8 cellular contexts compared by ENCODE assay signal in the genomic region with DNA sequence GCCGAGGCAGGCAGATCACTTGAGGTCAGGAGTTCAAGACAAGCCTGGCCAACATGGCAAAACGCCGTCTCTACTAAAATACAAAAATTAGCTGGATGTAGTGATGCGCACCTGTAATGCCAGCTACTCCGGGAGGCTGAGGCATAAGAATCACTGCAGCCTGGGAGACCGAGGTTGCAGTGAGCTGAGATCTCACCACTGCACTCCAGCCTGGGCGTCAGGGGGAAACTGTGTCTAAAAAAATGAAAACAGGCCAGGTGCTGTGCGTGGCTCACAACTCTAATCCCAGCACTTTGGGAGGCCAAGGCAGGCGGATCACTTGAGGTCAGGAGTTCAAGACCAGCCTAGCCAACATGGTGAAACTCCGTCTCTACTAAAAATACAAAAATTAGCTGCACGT.
DNase-seq lines count a peak whose midpoint lies in the region; ATAC-seq, FAIRE-seq and TF ChIP-seq lines count a peak whose summit lies in the region.
"Not testable (repeated sequence)": the region's sequence is repeated elsewhere in the genome, so short reads cannot be mapped to it uniquely, and the experiment has no call there.

No MANE protein-coding gene starts in this region.

- not testable (repeated sequence) for H3K79me1 ChIP-seq in H1 (ENCODE audit: low read depth, low read length); mesenchymal stem cell (replicated peaks; ENCODE audit: low read length, poor library complexity, severe bottlenecking)

- DNase-seq in CD8-positive, alpha-beta T cell; T-cell; activated T-helper 1 cell treated with anti-CD3 and anti-CD28 coated beads, Interleukin-12 subunit alpha, Interleukin-12 subunit beta, Interleukin-2, Interleukin-4 antibody, amounts not matched to agents 30 ng/mL and 10 ng/mL and 1 ng/mL, durations not matched to agents 14 hours and 24 hours and 36 hours (ENCODE audit: low spot score); H1 (ENCODE audit: low read depth in 1 of 2, low spot score in 2 of 2); mesenchymal stem cell; neural progenitor cell (ENCODE audit: low spot score); stimulated activated effector memory CD8-positive, alpha-beta T cell treated with anti-CD3 and anti-CD28 coated beads, Interleukin-12 subunit alpha, Interleukin-12 subunit beta, amount 100 ng/mL, for 72 hours (ENCODE audit: low spot score in 2 of 2): not testable (repeated sequence)

- not testable (repeated sequence) for TF ChIP-seq CTCF in CD8-positive, alpha-beta T cell (IDR thresholded peaks at IDR 0.05); brain (conservative IDR thresholded peaks at IDR 0.05); H1 (IDR thresholded peaks at IDR 0.05; ENCODE audit: control extremely low read depth in 1 of 3, insufficient read depth in 1 of 3, low read depth in 1 of 3, low read length in 3 of 3); neural progenitor cell (IDR thresholded peaks at IDR 0.05)

- not testable (repeated sequence) for H3K27me3 ChIP-seq in CD8-positive, alpha-beta T cell (ENCODE audit: insufficient read depth, low read length); mesenchymal stem cell (ENCODE audit: control insufficient read depth in 1 of 2, insufficient read depth in 1 of 2, low read length in 2 of 2); neural progenitor cell
- H3K27me3 ChIP-seq in H1 (replicated peaks in 1 of 4; ENCODE audit: control insufficient read depth in 3 of 4, extremely low read depth in 1 of 4, insufficient read depth in 3 of 4, low read length in 3 of 4), result peaks cover 2 to 29% (median 18%) of the 10 kb centered on the region in 4 experiments

- H3K4me3 ChIP-seq in CD8-positive, alpha-beta T cell (ENCODE audit: low read depth, low read length); H1 (ENCODE audit: extremely low read depth in 1 of 4, insufficient read depth in 2 of 4, low read depth in 3 of 4, low read length in 4 of 4); neural progenitor cell: not testable (repeated sequence)
- peak overlapping the region in 1 of 2 experiments; percentile 72 for H3K4me3 ChIP-seq in mesenchymal stem cell (ENCODE audit: insufficient read depth in 1 of 2, low read depth in 1 of 2, low read length in 2 of 2)

- H2BK20ac ChIP-seq in H1 (ENCODE audit: low read length), result not testable (repeated sequence)

- H3K23me2 ChIP-seq in H1 (ENCODE audit: low read depth, low read length), result not testable (repeated sequence)

- not testable (repeated sequence) for H2BK12ac ChIP-seq in H1 (ENCODE audit: low read depth, low read length)
- peak overlapping the region in 1 of 2 experiments; percentile 61 for H2BK12ac ChIP-seq in mesenchymal stem cell (ENCODE audit: low read length in 2 of 2)

- H3K79me2 ChIP-seq in H1 (ENCODE audit: control insufficient read depth in 1 of 2, insufficient read depth in 2 of 2, low read length in 2 of 2); neural progenitor cell (ENCODE audit: low read depth): not testable (repeated sequence)

- not testable (repeated sequence) for H3K4me1 Mint-ChIP-seq in CD8-positive, alpha-beta T cell (ENCODE audit: low read depth)
- H3K4me1 Mint-ChIP-seq in T-cell (peaks cover 7 to 11% (median 9%) of the 10 kb centered on the region in 3 donors), brain (peaks cover 38% of the 10 kb centered on the region), neural progenitor cell (peaks cover 59% of the 10 kb centered on the region)
- peaks cover 11% of the 10 kb centered on the region for H3K4me1 Mint-ChIP-seq in activated T-helper 1 cell treated with anti-CD3 and anti-CD28 coated beads, Interleukin-12 subunit alpha, Interleukin-12 subunit beta, Interleukin-2, Interleukin-4 antibody, amounts not matched to agents 30 ng/mL and 10 ng/mL and 1 ng/mL, durations not matched to agents 14 hours and 24 hours and 36 hours (ENCODE audit: low read depth)
- H3K4me1 Mint-ChIP-seq in stimulated activated effector memory CD8-positive, alpha-beta T cell treated with anti-CD3 and anti-CD28 coated beads, Interleukin-12 subunit alpha, Interleukin-12 subunit beta, amount 100 ng/mL, for 72 hours, result peaks cover 11% of the 10 kb centered on the region

- not testable (repeated sequence) for H3K36me3 ChIP-seq in CD8-positive, alpha-beta T cell (ENCODE audit: insufficient read depth, low read length); H1 (ENCODE audit: control insufficient read depth in 2 of 4, insufficient read depth in 4 of 4, low read length in 3 of 4); mesenchymal stem cell (ENCODE audit: control insufficient read depth in 1 of 2, insufficient read depth in 2 of 2, low read depth in 1 of 2, low read length in 2 of 2); neural progenitor cell

- not testable (repeated sequence) for H3K27ac ChIP-seq in CD8-positive, alpha-beta T cell (ENCODE audit: low read depth, low read length); H1 (ENCODE audit: low read depth, low read length); mesenchymal stem cell (ENCODE audit: low read length, poor library complexity, severe bottlenecking); neural progenitor cell

- H2AFZ ChIP-seq in H1 (ENCODE audit: low read length); mesenchymal stem cell (ENCODE audit: low read depth, low read length); neural progenitor cell (replicated peaks): not testable (repeated sequence)

- POLR2A ChIA-PET in CD8-positive, alpha-beta T cell (lab: Charles Lee), result interaction anchor here (0.6 kb wide), 1 partner anchor 370 kb away, joined by 3 read pairs; no protein-coding TSS in a partner anchor
- POLR2A ChIA-PET in T-cell (lab: Charles Lee), result not testable (repeated sequence)
- POLR2A ChIA-PET in H1 (lab: Charles Lee; ENCODE audit: partially characterized antibody), result interaction anchor here (0.8 to 2.0 kb wide), 2 partner anchors 8 to 12 kb away, joined by 3 to 5 read pairs; no protein-coding TSS in a partner anchor

- 83% methylated on average over 11 of the region's 11 CpGs; no CpG with 5 or more reads in 1 of the 2 experiments for WGBS in H1 (ENCODE audit: extremely low coverage in 1 of 2, insufficient coverage in 1 of 2, insufficient read length in 1 of 2, insufficient replicate concordance in 2 of 2, low coverage in 1 of 2, low lambda C conversion rate in 2 of 2, missing lambda C conversion rate in 1 of 2), 2 experiments
- WGBS in mesenchymal stem cell, result 93% methylated on average over 10 of the region's 11 CpGs

- TF ChIP-seq POLR2A in H1 (IDR thresholded peaks at IDR 0.05; ENCODE audit: control extremely low read depth in 1 of 2, low read depth in 2 of 2, low read length in 2 of 2), result not testable (repeated sequence)

- H4K8ac ChIP-seq in H1 (ENCODE audit: extremely low read depth, insufficient read depth, low read length); mesenchymal stem cell (ENCODE audit: low read length): not testable (repeated sequence)

- not testable (repeated sequence) for H2BK120ac ChIP-seq in H1 (replicated peaks; ENCODE audit: low read depth, low read length); mesenchymal stem cell (ENCODE audit: low read depth, low read length)

- H3K36me3 Mint-ChIP-seq in CD8-positive, alpha-beta T cell; T-cell; activated T-helper 1 cell treated with anti-CD3 and anti-CD28 coated beads, Interleukin-12 subunit alpha, Interleukin-12 subunit beta, Interleukin-2, Interleukin-4 antibody, amounts not matched to agents 30 ng/mL and 10 ng/mL and 1 ng/mL, durations not matched to agents 14 hours and 24 hours and 36 hours (ENCODE audit: low read depth); brain; neural progenitor cell; stimulated activated effector memory CD8-positive, alpha-beta T cell treated with anti-CD3 and anti-CD28 coated beads, Interleukin-12 subunit alpha, Interleukin-12 subunit beta, amount 100 ng/mL, for 72 hours: not testable (repeated sequence)

- not testable (repeated sequence) for H3K56ac ChIP-seq in H1 (replicated peaks; ENCODE audit: insufficient read length, low read depth, low read length)

- not testable (repeated sequence) for H4K20me1 ChIP-seq in H1 (replicated peaks in 1 of 2; ENCODE audit: control insufficient read depth in 1 of 2, insufficient read depth in 2 of 2, low read length in 2 of 2); neural progenitor cell (ENCODE audit: low read depth)

- H3K14ac ChIP-seq in H1 (ENCODE audit: insufficient read length); mesenchymal stem cell (ENCODE audit: low read length in 2 of 2): not testable (repeated sequence)

- H2BK15ac ChIP-seq in H1 (ENCODE audit: low read length), result 0 out of 2 replicates have a peak overlapping the region, but pooled peaks have one; percentile 29
- H2BK15ac ChIP-seq in mesenchymal stem cell (ENCODE audit: low read depth, poor library complexity, severe bottlenecking), result not testable (repeated sequence)

- H3K9ac ChIP-seq in H1 (replicated peaks in 1 of 4; ENCODE audit: extremely low read depth in 1 of 4, low read depth in 3 of 4, low read length in 3 of 4); neural progenitor cell: not testable (repeated sequence)
- H3K9ac ChIP-seq in mesenchymal stem cell (ENCODE audit: low read length), result peak overlapping the region; percentile 92

- not testable (repeated sequence) for TF ChIP-seq RAD21 in H1 (IDR thresholded peaks at IDR 0.05 in 1 of 2, conservative IDR thresholded peaks at IDR 0.05 in 1 of 2; ENCODE audit: low read depth in 2 of 2, low read length in 2 of 2)

- H3K23ac ChIP-seq in H1 (ENCODE audit: insufficient read length); mesenchymal stem cell (ENCODE audit: low read length in 2 of 2): not testable (repeated sequence)

- H3K18ac ChIP-seq in H1 (ENCODE audit: extremely low read depth, low read length); mesenchymal stem cell (ENCODE audit: low read depth in 1 of 2, low read length in 2 of 2): not testable (repeated sequence)

- CTCF ChIA-PET in CD8-positive, alpha-beta T cell (lab: Charles Lee), result interaction anchor here (0.6 kb wide), 1 partner anchor 10 kb away, joined by 3 read pairs; no protein-coding TSS in a partner anchor
- CTCF ChIA-PET in T-cell (lab: Charles Lee), result interaction anchor here in 1 of 2 donors (0.6 kb wide), 1 partner anchor 179 kb away, joined by 8 read pairs; no protein-coding TSS in a partner anchor
- CTCF ChIA-PET in H1 (lab: Charles Lee; ENCODE audit: partially characterized antibody), result interaction anchor here (0.6 to 2.8 kb wide), 7 partner anchors 10 to 419 kb away, joined by 3 to 11 read pairs (median 6); no protein-coding TSS in a partner anchor

- not testable (repeated sequence) for H2AK5ac ChIP-seq in H1 (ENCODE audit: low read depth, low read length); mesenchymal stem cell (ENCODE audit: low read length, severe bottlenecking)

- not testable (repeated sequence) for H2BK5ac ChIP-seq in H1 (ENCODE audit: low read depth, low read length); mesenchymal stem cell (ENCODE audit: low read depth, low read length, poor library complexity, severe bottlenecking)

- H3F3A ChIP-seq in neural progenitor cell (ENCODE audit: low read depth), result peaks cover 47% of the 10 kb centered on the region

- intact Hi-C loops in CD8-positive, alpha-beta T cell (cut with DNase I, micrococcal nuclease), result loop anchor here in 1 of 2 experiments (5.0 kb wide), 1 partner anchor 89 kb away; no protein-coding TSS in a partner anchor
- intact Hi-C loops in activated T-helper 1 cell treated with anti-CD3 and anti-CD28 coated beads, Interleukin-12 subunit alpha, Interleukin-12 subunit beta, Interleukin-2, Interleukin-4 antibody, amounts not matched to agents 30 ng/mL and 10 ng/mL and 1 ng/mL, durations not matched to agents 14 hours and 24 hours and 36 hours (cut with micrococcal nuclease), result not testable (repeated sequence)

- not testable (repeated sequence) for FAIRE-seq in H1 (lab: Jason Lieb, UNC)

- H3K4me3 Mint-ChIP-seq in CD8-positive, alpha-beta T cell, result peak overlapping the region; percentile 66
- peak overlapping the region in 2 of 3 donors; percentile 70 to 75 for H3K4me3 Mint-ChIP-seq in T-cell
- peak overlapping the region; percentile 72 for H3K4me3 Mint-ChIP-seq in activated T-helper 1 cell treated with anti-CD3 and anti-CD28 coated beads, Interleukin-12 subunit alpha, Interleukin-12 subunit beta, Interleukin-2, Interleukin-4 antibody, amounts not matched to agents 30 ng/mL and 10 ng/mL and 1 ng/mL, durations not matched to agents 14 hours and 24 hours and 36 hours
- peak overlapping the region in 3 of 5 experiments; percentile 79 to 84 (median 84) for H3K4me3 Mint-ChIP-seq in brain
- H3K4me3 Mint-ChIP-seq in neural progenitor cell, result peak overlapping the region; percentile 83
- H3K4me3 Mint-ChIP-seq in stimulated activated effector memory CD8-positive, alpha-beta T cell treated with anti-CD3 and anti-CD28 coated beads, Interleukin-12 subunit alpha, Interleukin-12 subunit beta, amount 100 ng/mL, for 72 hours, result peak overlapping the region; percentile 71

- H3K27ac Mint-ChIP-seq in CD8-positive, alpha-beta T cell; T-cell; activated T-helper 1 cell treated with anti-CD3 and anti-CD28 coated beads, Interleukin-12 subunit alpha, Interleukin-12 subunit beta, Interleukin-2, Interleukin-4 antibody, amounts not matched to agents 30 ng/mL and 10 ng/mL and 1 ng/mL, durations not matched to agents 14 hours and 24 hours and 36 hours; stimulated activated effector memory CD8-positive, alpha-beta T cell treated with anti-CD3 and anti-CD28 coated beads, Interleukin-12 subunit alpha, Interleukin-12 subunit beta, amount 100 ng/mL, for 72 hours: not testable (repeated sequence)
- H3K27ac Mint-ChIP-seq in brain (peak overlapping the region; percentile 41 to 97 (median 91)), neural progenitor cell (peak overlapping the region; percentile 92)

- H4K5ac ChIP-seq in H1 (ENCODE audit: insufficient read length, low read depth, low read length), result not testable (repeated sequence)

- TF ChIP-seq EP300 in H1 (IDR thresholded peaks at IDR 0.05; ENCODE audit: borderline replicate concordance in 1 of 2, low read depth in 2 of 2, low read length in 2 of 2), result not testable (repeated sequence)

- not testable (repeated sequence) for H3K9me3 Mint-ChIP-seq in CD8-positive, alpha-beta T cell; T-cell; activated T-helper 1 cell treated with anti-CD3 and anti-CD28 coated beads, Interleukin-12 subunit alpha, Interleukin-12 subunit beta, Interleukin-2, Interleukin-4 antibody, amounts not matched to agents 30 ng/mL and 10 ng/mL and 1 ng/mL, durations not matched to agents 14 hours and 24 hours and 36 hours; brain; neural progenitor cell; stimulated activated effector memory CD8-positive, alpha-beta T cell treated with anti-CD3 and anti-CD28 coated beads, Interleukin-12 subunit alpha, Interleukin-12 subunit beta, amount 100 ng/mL, for 72 hours

- peak overlapping the region in 1 of 2 experiments; percentile 78; a peak in 2 of 4 replicates for H3K4me2 ChIP-seq in H1 (ENCODE audit: insufficient read depth in 1 of 2, low read depth in 2 of 2, low read length in 2 of 2)
- H3K4me2 ChIP-seq in mesenchymal stem cell (ENCODE audit: low read length, poor library complexity, severe bottlenecking); neural progenitor cell: not testable (repeated sequence)

- H3K4ac ChIP-seq in H1 (replicated peaks; ENCODE audit: insufficient read length, low read depth, low read length); mesenchymal stem cell (ENCODE audit: low read depth in 1 of 2, low read length in 2 of 2): not testable (repeated sequence)

- H4K91ac ChIP-seq in H1 (replicated peaks; ENCODE audit: insufficient read length, low read length); mesenchymal stem cell (ENCODE audit: low read length): not testable (repeated sequence)

- H3K9me3 ChIP-seq in CD8-positive, alpha-beta T cell (ENCODE audit: low read length); H1 (ENCODE audit: insufficient read depth in 2 of 2, low read depth in 1 of 2, low read length in 1 of 2); mesenchymal stem cell (ENCODE audit: control insufficient read depth, low read length); neural progenitor cell (ENCODE audit: low read depth): not testable (repeated sequence)

- ATAC-seq in CD8-positive, alpha-beta T cell; T-cell (replicated peaks in 1 of 4); stimulated activated effector memory CD8-positive, alpha-beta T cell treated with anti-CD3 and anti-CD28 coated beads, Interleukin-12 subunit alpha, Interleukin-12 subunit beta, amount 100 ng/mL, for 72 hours: not testable (repeated sequence)

- H3K27me3 Mint-ChIP-seq in CD8-positive, alpha-beta T cell (ENCODE audit: low read depth), result peaks cover 27% of the 10 kb centered on the region
- H3K27me3 Mint-ChIP-seq in T-cell (peaks cover 23 to 42% of the 10 kb centered on the region in 2 donors), neural progenitor cell (ENCODE audit: insufficient read depth, low read depth) (peaks cover 16% of the 10 kb centered on the region)
- H3K27me3 Mint-ChIP-seq in activated T-helper 1 cell treated with anti-CD3 and anti-CD28 coated beads, Interleukin-12 subunit alpha, Interleukin-12 subunit beta, Interleukin-2, Interleukin-4 antibody, amounts not matched to agents 30 ng/mL and 10 ng/mL and 1 ng/mL, durations not matched to agents 14 hours and 24 hours and 36 hours (ENCODE audit: insufficient read depth), result peaks cover 44% of the 10 kb centered on the region
- not testable (repeated sequence) for H3K27me3 Mint-ChIP-seq in brain

- H3K4me1 ChIP-seq in CD8-positive, alpha-beta T cell (ENCODE audit: insufficient read depth, low read length), result not testable (repeated sequence)
- peaks cover 0 to 14% (median 7%) of the 10 kb centered on the region in 4 experiments; a peak in 4 of 7 replicates for H3K4me1 ChIP-seq in H1 (replicated peaks in 1 of 4; ENCODE audit: control insufficient read depth in 3 of 4, insufficient read depth in 4 of 4, low read length in 3 of 4)
- peaks cover 25% of the 10 kb centered on the region for H3K4me1 ChIP-seq in mesenchymal stem cell (ENCODE audit: control insufficient read depth, insufficient read depth, low read depth, low read length)
- peaks cover 18% of the 10 kb centered on the region for H3K4me1 ChIP-seq in neural progenitor cell
